In the genomic region with DNA sequence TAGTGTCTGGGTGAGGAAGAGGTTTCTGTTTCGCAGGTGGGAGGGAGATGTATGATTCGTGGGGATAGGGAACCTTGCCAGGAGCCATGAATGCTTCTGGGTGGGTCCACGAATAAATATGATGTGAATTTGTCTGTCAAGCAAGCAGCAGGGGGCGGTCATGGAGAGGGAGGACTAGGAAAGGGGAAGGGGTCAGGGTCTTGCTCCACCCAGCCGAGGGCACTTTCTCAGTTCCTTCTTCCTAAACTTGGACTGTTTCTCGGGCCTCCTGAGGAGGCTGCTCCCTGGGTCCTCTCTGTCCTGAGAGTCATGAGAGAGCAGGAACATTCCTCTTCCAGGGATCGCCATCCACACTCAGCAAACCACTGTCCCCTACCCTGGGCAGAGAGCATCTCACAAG, we compare ENCODE assay signal across 15 cellular contexts.
DNase-seq lines count a peak whose midpoint lies in the region; ATAC-seq and TF ChIP-seq lines count a peak whose summit lies in the region.
"Had no signal": no experiment of that assay in that cellular context is flagged by ENCODE, and none has a peak within 500 bp of the region (broad histone marks: within the 10 kb centered on the region; RNA-seq: fewer than 3 reads in every experiment).

No MANE protein-coding gene starts in this region.

- POLR2A ChIA-PET in activated B cell treated with CpG ODN at 0.5 μM for 24 hours (lab: Charles Lee) (interaction anchor here (0.9 to 5.7 kb wide), 6 partner anchors 8 to 112 kb away, joined by 3 to 144 read pairs (median 16); no protein-coding TSS in a partner anchor), MCF 10A (lab: Yijun Ruan, JAX) (no interaction called here)

- no peak for DNase-seq in GM13976 (ENCODE audit: low spot score)
- no peak for DNase-seq in activated B cell treated with CpG ODN at 0.5 μM for 24 hours
- peak; percentile 73 for DNase-seq in lower lobe of right lung
- no peak for DNase-seq in MCF 10A (ENCODE audit: unreplicated experiment)
- DNase-seq in mammary epithelial cell: no peak
- DNase-seq: activated CD8-positive, alpha-beta memory T cell treated with anti-CD3 and anti-CD28 coated beads, Interleukin-2, amount 50 U/mL, for 4 hours; NCI-H1092; NCI-H524 treated with DMSO at 0.1 percent for 48 hours; stimulated activated CD4-positive, alpha-beta T cell treated with anti-CD3 and anti-CD28 coated beads, Interleukin-4, amount 100 ng/mL, for 4 hours; T-helper 1 cell; testis had no signal

- peak overlapping the region in 9 of 11 experiments; percentile 1 to 62 (median 42); a peak in 11 of 22 replicates for H3K9ac ChIP-seq in BLaER1 treated with 17β-estradiol and CSF1 and Interleukin-3, amounts not matched to agents 10 nM and 100 nM
- no peak overlapping the region for H3K9ac ChIP-seq in mammary epithelial cell (ENCODE audit: insufficient read depth, low read length)

- in situ Hi-C loops in GM13976 (cut with MboI; ENCODE audit: low sequenced_read_pairs, unreplicated experiment) (loop anchor here (25.0 kb wide), 1 partner anchor 539 kb away; no protein-coding TSS in a partner anchor), mammary epithelial cell (cut with MboI; ENCODE audit: low sequenced_read_pairs in 2 of 2) (no loop called here)

- peaks cover 0 to 11% (median 0%) of the 10 kb centered on the region in 11 experiments; a peak in 6 of 22 replicates for H3K9me3 ChIP-seq in BLaER1 treated with 17β-estradiol and CSF1 and Interleukin-3, amounts not matched to agents 10 nM and 100 nM (replicated peaks in 1 of 11)
- H3K9me3 ChIP-seq in lower lobe of right lung (no peaks in the 10 kb centered on the region), mammary epithelial cell (replicated peaks; ENCODE audit: insufficient read depth, low read length) (no peaks in the 10 kb centered on the region)
- H3K9me3 ChIP-seq: pancreas, testis had no signal

- H3K27me3 Mint-ChIP-seq in activated B cell treated with CpG ODN at 0.5 μM for 24 hours (no peaks in the 10 kb centered on the region), MCF 10A (ENCODE audit: insufficient read depth, unreplicated experiment) (no peaks in the 10 kb centered on the region)

- dilution Hi-C loops in mammary epithelial cell (cut with HindIII; ENCODE audit: low sequenced_read_pairs): no loop called here

- H3K4me3 ChIP-seq in BLaER1 treated with 17β-estradiol and CSF1 and Interleukin-3, amounts not matched to agents 10 nM and 100 nM: peak overlapping the region in 2 of 10 experiments; percentile 38 to 48; a peak in 4 of 20 replicates
- H3K4me3 ChIP-seq in lower lobe of right lung (no peak overlapping the region), mammary epithelial cell (replicated peaks in 1 of 3; ENCODE audit: insufficient read depth in 1 of 3, low read depth in 2 of 3, low read length in 3 of 3) (no peak overlapping the region)
- H3K4me3 ChIP-seq: pancreas, testis had no signal

- ATAC-seq in activated B cell treated with CpG ODN at 0.5 μM for 24 hours (ENCODE audit: low read depth): no peak
- peak; percentile 42 to 62 for ATAC-seq in lower lobe of right lung
- no peak for ATAC-seq in GM21526 (IDR thresholded peaks at IDR 0.05; ENCODE audit: low FRiP score, unreplicated experiment)
- no peak for ATAC-seq in HG03342 (IDR thresholded peaks at IDR 0.05; ENCODE audit: unreplicated experiment)

- peak overlapping the region; percentile 71 for H3K4me3 Mint-ChIP-seq in activated B cell treated with CpG ODN at 0.5 μM for 24 hours
- H3K4me3 Mint-ChIP-seq in MCF 10A (ENCODE audit: unreplicated experiment): no peak overlapping the region

- H3K27ac ChIP-seq in BLaER1 treated with 17β-estradiol and CSF1 and Interleukin-3, amounts not matched to agents 10 nM and 100 nM: peak overlapping the region in 8 of 11 experiments; percentile 39 to 75 (median 56); a peak in 17 of 22 replicates
- H3K27ac ChIP-seq in lower lobe of right lung (peak overlapping the region; percentile 31), mammary epithelial cell (ENCODE audit: insufficient read depth, low read depth, low read length) (no peak overlapping the region)
- H3K27ac ChIP-seq: pancreas, testis had no signal

- H3K4me1 Mint-ChIP-seq in activated B cell treated with CpG ODN at 0.5 μM for 24 hours (peaks cover 72% of the 10 kb centered on the region), MCF 10A (ENCODE audit: insufficient read depth, unreplicated experiment) (peaks cover 5% of the 10 kb centered on the region)

- peaks cover 0 to 91% (median 44%) of the 10 kb centered on the region in 11 experiments; a peak in 13 of 22 replicates for H3K36me3 ChIP-seq in BLaER1 treated with 17β-estradiol and CSF1 and Interleukin-3, amounts not matched to agents 10 nM and 100 nM
- H3K36me3 ChIP-seq in lower lobe of right lung (peaks cover 50% of the 10 kb centered on the region), mammary epithelial cell (ENCODE audit: insufficient read depth, low read length) (no peaks in the 10 kb centered on the region)
- H3K36me3 ChIP-seq: pancreas had no signal

- intact Hi-C loops in activated B cell treated with CpG ODN at 0.5 μM for 24 hours (cut with micrococcal nuclease) (loop anchor here (2.0 to 5.0 kb wide), 4 partner anchors 161 to 1281 kb away; a partner anchor contains a TSS), lower lobe of right lung (cut with DNase I) (no loop called here), MCF 10A (cut with micrococcal nuclease) (no loop called here), mammary epithelial cell (cut with micrococcal nuclease) (no loop called here)

- TF ChIP-seq CTCF in GM13976 (IDR thresholded peaks at IDR 0.05; ENCODE audit: borderline replicate concordance, control extremely low read depth, extremely low read depth, insufficient read depth, missing control alignments) (peak; percentile 14), activated B cell treated with CpG ODN at 0.5 μM for 24 hours (IDR thresholded peaks at IDR 0.05) (no peak), lower lobe of right lung (IDR thresholded peaks at IDR 0.05) (no peak), MCF 10A (IDR thresholded peaks at IDR 0.05; ENCODE audit: unreplicated experiment) (no peak), mammary epithelial cell (conservative IDR thresholded peaks at IDR 0.05 in 1 of 2, IDR thresholded peaks at IDR 0.05 in 1 of 2; ENCODE audit: extremely low read depth in 1 of 2, insufficient read depth in 1 of 2, low read depth in 1 of 2, low read length in 2 of 2) (no peak)

- BruUV-seq in MCF 10A (replicated peaks; lab: Mats Ljungman, UMichigan) (no TSS peak), mammary epithelial cell (replicated peaks; lab: Mats Ljungman, UMichigan) (no TSS peak)

- H3K27me3 ChIP-seq in BLaER1 treated with 17β-estradiol and CSF1 and Interleukin-3, amounts not matched to agents 10 nM and 100 nM: peaks cover 0 to 61% (median 44%) of the 10 kb centered on the region in 11 experiments; a peak in 19 of 22 replicates
- H3K27me3 ChIP-seq in lower lobe of right lung (ENCODE audit: low read depth) (no peaks in the 10 kb centered on the region), mammary epithelial cell (ENCODE audit: insufficient read depth, low read length) (no peaks in the 10 kb centered on the region)
- H3K27me3 ChIP-seq: pancreas, testis had no signal

- H3K4me1 ChIP-seq in BLaER1 treated with 17β-estradiol and CSF1 and Interleukin-3, amounts not matched to agents 10 nM and 100 nM: peaks cover 31 to 93% (median 57%) of the 10 kb centered on the region in 10 experiments
- H3K4me1 ChIP-seq in lower lobe of right lung (peaks cover 21% of the 10 kb centered on the region), mammary epithelial cell (ENCODE audit: insufficient read depth, low read length) (no peaks in the 10 kb centered on the region)
- H3K4me1 ChIP-seq: pancreas had no signal

- H4K20me1 ChIP-seq in BLaER1 treated with 17β-estradiol and CSF1 and Interleukin-3, amounts not matched to agents 10 nM and 100 nM: peaks cover 30 to 98% (median 85%) of the 10 kb centered on the region in 11 experiments; a peak in 21 of 22 replicates
- no peaks in the 10 kb centered on the region for H4K20me1 ChIP-seq in mammary epithelial cell (ENCODE audit: insufficient read depth, low read length)

- WGBS in mammary epithelial cell (ENCODE audit: low coverage, missing lambda C conversion rate): 83% methylated on average over 6 of the region's 7 CpGs

- peak overlapping the region; percentile 75 to 93 (median 85) for H3K4me2 ChIP-seq in BLaER1 treated with 17β-estradiol and CSF1 and Interleukin-3, amounts not matched to agents 10 nM and 100 nM
- no peak overlapping the region for H3K4me2 ChIP-seq in mammary epithelial cell (ENCODE audit: insufficient read depth, low read depth, low read length)

- CTCF ChIA-PET in activated B cell treated with CpG ODN at 0.5 μM for 24 hours (lab: Charles Lee) (interaction anchor here (0.8 to 9.4 kb wide), 6 partner anchors 9 to 107 kb away, joined by 3 to 71 read pairs (median 6); no protein-coding TSS in a partner anchor), MCF 10A (lab: Yijun Ruan, JAX) (interaction anchor here (1.2 kb wide), 1 partner anchor 14 kb away, joined by 3 read pairs; no protein-coding TSS in a partner anchor), mammary epithelial cell (lab: Charles Lee; ENCODE audit: low non-redundant PET) (no interaction called here)

- H3K36me3 Mint-ChIP-seq in activated B cell treated with CpG ODN at 0.5 μM for 24 hours (ENCODE audit: low read depth): peaks cover 74% of the 10 kb centered on the region
- peaks cover 8% of the 10 kb centered on the region for H3K36me3 Mint-ChIP-seq in MCF 10A (ENCODE audit: insufficient read depth, unreplicated experiment)

- H2AFZ ChIP-seq in mammary epithelial cell (ENCODE audit: low read depth, low read length): no peak overlapping the region

- no peaks in the 10 kb centered on the region for H3K9me3 Mint-ChIP-seq in activated B cell treated with CpG ODN at 0.5 μM for 24 hours
- H3K9me3 Mint-ChIP-seq in MCF 10A (ENCODE audit: unreplicated experiment): no peaks in the 10 kb centered on the region

- H3K79me2 ChIP-seq in mammary epithelial cell (ENCODE audit: insufficient read depth, low read length): no peaks in the 10 kb centered on the region

- peak overlapping the region; percentile 82 for H3K27ac Mint-ChIP-seq in activated B cell treated with CpG ODN at 0.5 μM for 24 hours
- no peak overlapping the region for H3K27ac Mint-ChIP-seq in MCF 10A (ENCODE audit: low read depth, unreplicated experiment)

Comparison
In these comparisons a context has a peak if more than half of its experiments do, and no peak if none do; other contexts are left out.
1. ATAC-seq: peak in lower lobe of right lung (2 of 2); none in activated B cell treated with CpG ODN at 0.5 μM for 24 hours (single experiment), GM21526 (single experiment) and HG03342 (single experiment).